ENCODE assay signal across 9 cellular contexts in the genomic region with DNA sequence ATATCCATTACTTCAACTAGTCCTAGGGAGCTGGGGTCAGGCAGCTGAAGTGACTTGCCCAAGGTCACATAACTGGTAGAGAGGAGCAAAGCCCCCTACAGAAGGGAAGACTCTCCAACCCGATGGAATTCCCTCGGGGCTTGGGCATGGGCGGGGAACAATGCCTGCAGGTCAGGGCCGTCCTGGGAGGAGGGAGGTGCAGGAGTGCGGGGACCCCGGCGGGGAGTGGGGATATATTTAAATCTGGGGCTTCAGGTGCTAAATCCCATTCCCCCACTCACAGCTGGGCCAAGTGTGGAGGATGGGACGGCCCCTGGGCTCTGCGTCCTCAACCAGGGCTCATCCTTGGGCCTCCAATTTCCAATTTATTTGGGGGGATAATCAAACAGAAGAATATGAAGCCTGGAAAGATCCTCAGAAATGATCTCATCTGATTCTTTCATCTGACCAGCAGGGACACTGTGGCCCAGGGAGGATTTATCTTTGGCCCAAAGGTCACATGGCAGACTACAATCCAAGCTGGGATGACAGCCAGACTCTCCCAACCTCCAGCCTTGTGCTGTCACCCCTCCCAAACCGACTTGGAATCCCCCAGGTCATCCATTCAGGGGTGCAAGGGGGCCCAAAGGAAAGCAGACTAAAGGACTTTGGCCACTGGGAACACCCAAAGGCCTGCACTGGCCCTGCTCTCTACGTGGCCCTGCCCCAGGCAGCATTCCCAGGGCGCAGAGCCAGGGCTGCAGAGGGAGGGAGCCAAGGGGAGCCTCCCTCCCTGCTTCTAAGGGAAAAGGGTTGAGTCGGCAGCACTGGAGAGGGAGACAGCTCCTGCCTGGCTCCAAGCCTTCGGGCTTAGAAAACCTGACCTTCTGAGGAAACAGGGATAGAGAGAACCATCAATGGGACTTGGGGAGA. TPM values are rescaled to one million over a fixed set of nuclear protein-coding genes. Genes with fewer than 3 reads are reported as not detected.
A peak's percentile ranks its signal among the peaks of the same experiment; 100 is the strongest.
DNase-seq lines count a peak whose midpoint lies in the region; ATAC-seq, FAIRE-seq and TF ChIP-seq lines count a peak whose summit lies in the region.
"Had no signal": no experiment of that assay in that cellular context is flagged by ENCODE, and none has a peak within 500 bp of the region (broad histone marks: within the 10 kb centered on the region; RNA-seq: fewer than 3 reads in every experiment).

No MANE protein-coding gene starts in this region.

- TF ChIP-seq POLR2A in H54 (IDR thresholded peaks at IDR 0.05; ENCODE audit: low read depth, low read length) (no peak), heart left ventricle (IDR thresholded peaks at IDR 0.05) (no peak)

- H3K27me3 Mint-ChIP-seq in activated T-helper 1 cell treated with anti-CD3 and anti-CD28 coated beads, Interleukin-12 subunit alpha, Interleukin-12 subunit beta, Interleukin-2, Interleukin-4 antibody, amounts not matched to agents 30 ng/mL and 10 ng/mL and 1 ng/mL, durations not matched to agents 14 hours and 24 hours and 36 hours (ENCODE audit: insufficient read depth) = no peaks in the 10 kb centered on the region

- H3K9me3 ChIP-seq in heart left ventricle (no peaks in the 10 kb centered on the region), skeletal muscle satellite cell (replicated peaks; ENCODE audit: low read length) (no peaks in the 10 kb centered on the region)

- intact Hi-C loops in activated T-helper 1 cell treated with anti-CD3 and anti-CD28 coated beads, Interleukin-12 subunit alpha, Interleukin-12 subunit beta, Interleukin-2, Interleukin-4 antibody, amounts not matched to agents 30 ng/mL and 10 ng/mL and 1 ng/mL, durations not matched to agents 14 hours and 24 hours and 36 hours (cut with micrococcal nuclease) = no loop called here
- intact Hi-C loops in heart left ventricle (cut with DNase I) = loop anchor here in 5 of 10 donors (1.0 to 10.0 kb wide), 4 partner anchors 30 to 422 kb away; a partner anchor contains a TSS

- peaks cover 53% of the 10 kb centered on the region for H3K4me1 Mint-ChIP-seq in activated T-helper 1 cell treated with anti-CD3 and anti-CD28 coated beads, Interleukin-12 subunit alpha, Interleukin-12 subunit beta, Interleukin-2, Interleukin-4 antibody, amounts not matched to agents 30 ng/mL and 10 ng/mL and 1 ng/mL, durations not matched to agents 14 hours and 24 hours and 36 hours (ENCODE audit: low read depth)

- H3K27me3 ChIP-seq in heart left ventricle = no peaks in the 10 kb centered on the region
- no peaks in the 10 kb centered on the region for H3K27me3 ChIP-seq in skeletal muscle satellite cell (ENCODE audit: control insufficient read depth, insufficient read depth, low read length)

- peak; percentile 69 to 77 (median 72) for ATAC-seq in heart left ventricle
- ATAC-seq in HG03457 (IDR thresholded peaks at IDR 0.05; ENCODE audit: unreplicated experiment) = no peak
- ATAC-seq in HG03039 (IDR thresholded peaks at IDR 0.05; ENCODE audit: unreplicated experiment) = no peak

- no peak overlapping the region for H3K4me3 ChIP-seq in heart left ventricle
- no peak overlapping the region for H3K4me3 ChIP-seq in skeletal muscle satellite cell (ENCODE audit: low read length)

- peak overlapping the region; percentile 83 to 99 (median 96) for H3K27ac ChIP-seq in heart left ventricle

- peak; percentile 80 for FAIRE-seq in H54 (lab: Jason Lieb, UNC)

- H3K36me3 Mint-ChIP-seq in activated T-helper 1 cell treated with anti-CD3 and anti-CD28 coated beads, Interleukin-12 subunit alpha, Interleukin-12 subunit beta, Interleukin-2, Interleukin-4 antibody, amounts not matched to agents 30 ng/mL and 10 ng/mL and 1 ng/mL, durations not matched to agents 14 hours and 24 hours and 36 hours (ENCODE audit: low read depth) = peaks cover 5% of the 10 kb centered on the region

- peak; percentile 58 for DNase-seq in H54 (ENCODE audit: insufficient read length, low spot score)
- no peak for DNase-seq in activated T-helper 1 cell treated with anti-CD3 and anti-CD28 coated beads, Interleukin-12 subunit alpha, Interleukin-12 subunit beta, Interleukin-2, Interleukin-4 antibody, amounts not matched to agents 30 ng/mL and 10 ng/mL and 1 ng/mL, durations not matched to agents 14 hours and 24 hours and 36 hours (ENCODE audit: low spot score)
- DNase-seq in heart left ventricle = peak; percentile 87 to 92 (median 89)
- no peak for DNase-seq in stimulated activated CD4-positive, alpha-beta T cell treated with anti-CD3 and anti-CD28 coated beads, Interleukin-4, amount 100 ng/mL, for 1 hour
- no peak for DNase-seq in occipital lobe (lab: John Stamatoyannopoulos, UW)

- H3K4me1 ChIP-seq in heart left ventricle = peaks cover 24 to 57% (median 48%) of the 10 kb centered on the region in 12 donors
- H3K4me1 ChIP-seq in skeletal muscle satellite cell (ENCODE audit: control insufficient read depth, insufficient read depth, low read length) = peaks cover 25% of the 10 kb centered on the region

- 26 to 40% (median 28%) methylated on average over 13 to 14 of the region's 14 CpGs for WGBS in heart left ventricle, 4 donors

- no peak overlapping the region for H3K27ac Mint-ChIP-seq in activated T-helper 1 cell treated with anti-CD3 and anti-CD28 coated beads, Interleukin-12 subunit alpha, Interleukin-12 subunit beta, Interleukin-2, Interleukin-4 antibody, amounts not matched to agents 30 ng/mL and 10 ng/mL and 1 ng/mL, durations not matched to agents 14 hours and 24 hours and 36 hours

- no peak overlapping the region for H3K9ac ChIP-seq in skeletal muscle satellite cell (ENCODE audit: low read depth, low read length)

- peak in 7 of 12 donors; percentile 21 to 47 (median 32) for TF ChIP-seq CTCF in heart left ventricle (IDR thresholded peaks at IDR 0.05)

- H3K36me3 ChIP-seq in heart left ventricle = no peaks in the 10 kb centered on the region
- no peaks in the 10 kb centered on the region for H3K36me3 ChIP-seq in skeletal muscle satellite cell (ENCODE audit: insufficient read depth, low read length)

- H3K4me2 ChIP-seq in skeletal muscle satellite cell (ENCODE audit: low read length) = peak overlapping the region; percentile 70

- H3K4me3 Mint-ChIP-seq in activated T-helper 1 cell treated with anti-CD3 and anti-CD28 coated beads, Interleukin-12 subunit alpha, Interleukin-12 subunit beta, Interleukin-2, Interleukin-4 antibody, amounts not matched to agents 30 ng/mL and 10 ng/mL and 1 ng/mL, durations not matched to agents 14 hours and 24 hours and 36 hours = peak overlapping the region; percentile 83
- H3K4me3 Mint-ChIP-seq: T-helper 1 cell treated with Interleukin-12 subunit alpha and Interleukin-12 subunit beta and Interleukin-4 antibody, amounts not matched to agents 30 μg/mL and 1 μg/mL, for 36 hours had no signal

- H3K9me3 Mint-ChIP-seq in activated T-helper 1 cell treated with anti-CD3 and anti-CD28 coated beads, Interleukin-12 subunit alpha, Interleukin-12 subunit beta, Interleukin-2, Interleukin-4 antibody, amounts not matched to agents 30 ng/mL and 10 ng/mL and 1 ng/mL, durations not matched to agents 14 hours and 24 hours and 36 hours = peaks cover 4% of the 10 kb centered on the region
- H3K9me3 Mint-ChIP-seq: T-helper 1 cell treated with Interleukin-12 subunit alpha and Interleukin-12 subunit beta and Interleukin-4 antibody, amounts not matched to agents 30 μg/mL and 1 μg/mL, for 36 hours had no signal

RNA-seq across cellular contexts. Expression of a gene that starts 8.7 kb away (rescaled TPM):
- 4.8 and 4.9 TPM in 2 replicates for total RNA-seq in activated T-helper 1 cell treated with anti-CD3 and anti-CD28 coated beads, Interleukin-12 subunit alpha, Interleukin-12 subunit beta, Interleukin-2, Interleukin-4 antibody, amounts not matched to agents 30 ng/mL and 10 ng/mL and 1 ng/mL, durations not matched to agents 14 hours and 24 hours and 36 hours
- total RNA-seq in heart left ventricle (10 to 100 TPM in 1 of 9 donors, 1 to 10 TPM in 6, under 1 TPM in 2; 0.31 to 11.9 (median 1.4) TPM), occipital lobe (5.3 TPM)
- polyA plus RNA-seq in heart left ventricle = 1 to 10 TPM in 1 of 2 donors, under 1 TPM in 1; 0.99 to 3.0 TPM
- 1.5 and 2.2 TPM in 2 replicates for total RNA-seq in skeletal muscle satellite cell (2012; rRNA removed)

RNA-seq across cellular contexts. Expression of a gene that starts 15.5 kb away (rescaled TPM):
- 2.3 TPM in 2 replicates for total RNA-seq in activated T-helper 1 cell treated with anti-CD3 and anti-CD28 coated beads, Interleukin-12 subunit alpha, Interleukin-12 subunit beta, Interleukin-2, Interleukin-4 antibody, amounts not matched to agents 30 ng/mL and 10 ng/mL and 1 ng/mL, durations not matched to agents 14 hours and 24 hours and 36 hours
- total RNA-seq in heart left ventricle (under 1 TPM in 1 of 9 donors, not detected in 8; 0.07 TPM), occipital lobe (not detected)
- not detected for polyA plus RNA-seq in heart left ventricle
- total RNA-seq in skeletal muscle satellite cell (2012; rRNA removed) = under 0.01 TPM in 1 of 2 replicates, not detected in the other

RNA-seq across cellular contexts. Expression of a gene that starts 47.1 kb away (rescaled TPM):
- total RNA-seq in activated T-helper 1 cell treated with anti-CD3 and anti-CD28 coated beads, Interleukin-12 subunit alpha, Interleukin-12 subunit beta, Interleukin-2, Interleukin-4 antibody, amounts not matched to agents 30 ng/mL and 10 ng/mL and 1 ng/mL, durations not matched to agents 14 hours and 24 hours and 36 hours = 273 and 278 TPM in 2 replicates
- total RNA-seq in heart left ventricle = 1 to 10 TPM in 2 of 9 donors, under 1 TPM in 6, not detected in 1; 0.09 to 8.7 (median 0.38) TPM
- polyA plus RNA-seq in heart left ventricle = under 1 TPM; 0.24 to 0.38 TPM
- total RNA-seq in skeletal muscle satellite cell (2012; rRNA removed) = not detected in 2 replicates
- total RNA-seq in occipital lobe = not detected

RNA-seq across cellular contexts. Expression of a gene that starts 47.3 kb away (rescaled TPM):
- total RNA-seq in activated T-helper 1 cell treated with anti-CD3 and anti-CD28 coated beads, Interleukin-12 subunit alpha, Interleukin-12 subunit beta, Interleukin-2, Interleukin-4 antibody, amounts not matched to agents 30 ng/mL and 10 ng/mL and 1 ng/mL, durations not matched to agents 14 hours and 24 hours and 36 hours = 592 and 614 TPM in 2 replicates
- total RNA-seq in heart left ventricle (10 to 100 TPM in 2 of 9 donors, 1 to 10 TPM in 7; 1.4 to 60.5 (median 3.8) TPM), occipital lobe (not detected)
- polyA plus RNA-seq in heart left ventricle = 1 to 10 TPM; 1.3 to 4.6 TPM
- 27.7 and 36.8 TPM in 2 replicates for total RNA-seq in skeletal muscle satellite cell (2012; rRNA removed)

Comparison
In these comparisons a context has a peak if more than half of its experiments do, and no peak if none do; other contexts are left out.
1. DNase-seq: peak in H54 (single experiment) and heart left ventricle (5 of 5); none in activated T-helper 1 cell treated with anti-CD3 and anti-CD28 coated beads, Interleukin-12 subunit alpha, Interleukin-12 subunit beta, Interleukin-2, Interleukin-4 antibody, amounts not matched to agents 30 ng/mL and 10 ng/mL and 1 ng/mL, durations not matched to agents 14 hours and 24 hours and 36 hours (single experiment), stimulated activated CD4-positive, alpha-beta T cell treated with anti-CD3 and anti-CD28 coated beads, Interleukin-4, amount 100 ng/mL, for 1 hour (single experiment) and occipital lobe (single experiment).
2. ATAC-seq: peak in heart left ventricle (4 of 4); none in HG03457 (single experiment) and HG03039 (single experiment).
3. RNA of a gene that starts 47.1 kb away (total RNA-seq): 273 to 278 TPM in activated T-helper 1 cell treated with anti-CD3 and anti-CD28 coated beads, Interleukin-12 subunit alpha, Interleukin-12 subunit beta, Interleukin-2, Interleukin-4 antibody, amounts not matched to agents 30 ng/mL and 10 ng/mL and 1 ng/mL, durations not matched to agents 14 hours and 24 hours and 36 hours; 0.09 to 8.7 TPM in heart left ventricle and not detected in occipital lobe (single experiment); every median in the first group is over 10 times any median in the second.